18 cellular contexts compared by ENCODE assay signal in genomic region chr11:61062181-61062955, GRCh38. TPM values are rescaled to one million over a fixed set of nuclear protein-coding genes. Genes with fewer than 3 reads are reported as not detected.
A peak's percentile ranks its signal among the peaks of the same experiment; 100 is the strongest.
DNase-seq lines count a peak whose midpoint lies in the region; ATAC-seq and TF ChIP-seq lines count a peak whose summit lies in the region.
"Had no signal": no experiment of that assay in that cellular context is flagged by ENCODE, and none has a peak within 500 bp of the region (broad histone marks: within the 10 kb centered on the region; RNA-seq: fewer than 3 reads in every experiment).

No MANE protein-coding gene starts in this region.

- peak overlapping the region; percentile 70 for H3K4me3 Mint-ChIP-seq in stimulated activated naive CD8-positive, alpha-beta T cell treated with anti-CD3 and anti-CD28 coated beads, Interleukin-15, Interleukin-2, amounts not matched to agents 100 ng/mL and 50 ng/mL, for 24 hours
- H3K4me3 Mint-ChIP-seq in activated CD4-positive, alpha-beta memory T cell treated with anti-CD3 and anti-CD28 coated beads for 36 hours = peak overlapping the region; percentile 60
- no peak overlapping the region for H3K4me3 Mint-ChIP-seq in endodermal cell
- no peak overlapping the region for H3K4me3 Mint-ChIP-seq in immature natural killer cell

- no peak for ATAC-seq in stimulated activated naive CD8-positive, alpha-beta T cell treated with anti-CD3 and anti-CD28 coated beads, Interleukin-15, Interleukin-2, amounts not matched to agents 100 U/mL and 50 U/mL, for 24 hours

- no peak for TF ChIP-seq CTCF in endodermal cell (conservative IDR thresholded peaks at IDR 0.05)
- no peak for TF ChIP-seq CTCF in thyroid gland (IDR thresholded peaks at IDR 0.05)

- H3K27me3 ChIP-seq in endodermal cell (ENCODE audit: control insufficient read depth, insufficient read depth, low read length, poor library complexity, severe bottlenecking) = no peaks in the 10 kb centered on the region
- H3K27me3 ChIP-seq in thyroid gland = no peaks in the 10 kb centered on the region
- H3K27me3 ChIP-seq: BE2C, vagina had no signal

- peaks cover 72% of the 10 kb centered on the region for H3K36me3 Mint-ChIP-seq in stimulated activated naive CD8-positive, alpha-beta T cell treated with anti-CD3 and anti-CD28 coated beads, Interleukin-15, Interleukin-2, amounts not matched to agents 100 ng/mL and 50 ng/mL, for 24 hours (ENCODE audit: low read depth)
- peaks cover 79% of the 10 kb centered on the region for H3K36me3 Mint-ChIP-seq in activated CD4-positive, alpha-beta memory T cell treated with anti-CD3 and anti-CD28 coated beads for 36 hours
- H3K36me3 Mint-ChIP-seq in endodermal cell (ENCODE audit: low read depth) = no peaks in the 10 kb centered on the region
- H3K36me3 Mint-ChIP-seq in immature natural killer cell = peaks cover 0 to 8% (median 0%) of the 10 kb centered on the region in 3 donors

- TF ChIP-seq POLR2A in thyroid gland (IDR thresholded peaks at IDR 0.05) = no peak

- H3K4me1 Mint-ChIP-seq in stimulated activated naive CD8-positive, alpha-beta T cell treated with anti-CD3 and anti-CD28 coated beads, Interleukin-15, Interleukin-2, amounts not matched to agents 100 ng/mL and 50 ng/mL, for 24 hours (ENCODE audit: low read depth) = peaks cover 97% of the 10 kb centered on the region
- H3K4me1 Mint-ChIP-seq in activated CD4-positive, alpha-beta memory T cell treated with anti-CD3 and anti-CD28 coated beads for 36 hours (ENCODE audit: low read depth) = peaks cover 91% of the 10 kb centered on the region
- H3K4me1 Mint-ChIP-seq in endodermal cell (no peaks in the 10 kb centered on the region), immature natural killer cell (peaks cover 7 to 20% of the 10 kb centered on the region in 2 donors)

- WGBS in endodermal cell (ENCODE audit: insufficient coverage in 1 of 2, insufficient read length in 1 of 2), 2 experiments = 90 to 95% methylated on average over 6 to 8 of the region's 9 CpGs
- 84 to 86% methylated on average over 9 of the region's 9 CpGs for WGBS in thyroid gland, 2 donors

- no peaks in the 10 kb centered on the region for H3K9me3 ChIP-seq in endodermal cell (ENCODE audit: control insufficient read depth, low read length)
- H3K9me3 ChIP-seq in thyroid gland = no peaks in the 10 kb centered on the region
- H3K9me3 ChIP-seq: BE2C, vagina had no signal

- no peak for DNase-seq in stimulated activated naive CD8-positive, alpha-beta T cell treated with anti-CD3 and anti-CD28 coated beads, Interleukin-15, Interleukin-2, amounts not matched to agents 100 U/mL and 50 U/mL, for 24 hours
- DNase-seq in activated CD4-positive, alpha-beta memory T cell treated with anti-CD3 and anti-CD28 coated beads for 36 hours = peak; percentile 9
- DNase-seq in endodermal cell (peak; percentile 15), D341Med (ENCODE audit: low spot score) (no peak), thyroid gland (no peak), HEK293T (ENCODE audit: extremely low spot score) (no peak), immature natural killer cell (no peak)
- DNase-seq: BE2C, erythroblast, kidney, midbrain, NCI-H1694 treated with DMSO at 0.1 percent for 48 hours, NCI-H446 had no signal

- intact Hi-C loops in activated CD4-positive, alpha-beta memory T cell treated with anti-CD3 and anti-CD28 coated beads for 36 hours (cut with micrococcal nuclease) = no loop called here
- intact Hi-C loops in thyroid gland (cut with DNase I) = no loop called here

- H3K4me1 ChIP-seq in endodermal cell (ENCODE audit: control insufficient read depth, insufficient read depth, low read length) (no peaks in the 10 kb centered on the region), thyroid gland (no peaks in the 10 kb centered on the region)
- H3K4me1 ChIP-seq: BE2C had no signal

- POLR2A ChIA-PET in activated CD4-positive, alpha-beta memory T cell treated with anti-CD3 and anti-CD28 coated beads for 36 hours (lab: Charles Lee) = interaction anchor here (0.6 to 7.4 kb wide), 21 partner anchors 7 to 88 kb away, joined by 3 to 55 read pairs (median 18); partner anchors contain the start of gene CD5
- POLR2A ChIA-PET in HEK293T (lab: Yijun Ruan, JAX) = no interaction called here

- H3K27ac Mint-ChIP-seq in stimulated activated naive CD8-positive, alpha-beta T cell treated with anti-CD3 and anti-CD28 coated beads, Interleukin-15, Interleukin-2, amounts not matched to agents 100 ng/mL and 50 ng/mL, for 24 hours = peak overlapping the region; percentile 89
- H3K27ac Mint-ChIP-seq in activated CD4-positive, alpha-beta memory T cell treated with anti-CD3 and anti-CD28 coated beads for 36 hours = peak overlapping the region; percentile 99
- H3K27ac Mint-ChIP-seq in endodermal cell (no peak overlapping the region), immature natural killer cell (peak overlapping the region in 3 of 6 donors; percentile 10 to 85 (median 64))

- H3K27me3 Mint-ChIP-seq in stimulated activated naive CD8-positive, alpha-beta T cell treated with anti-CD3 and anti-CD28 coated beads, Interleukin-15, Interleukin-2, amounts not matched to agents 100 ng/mL and 50 ng/mL, for 24 hours = no peaks in the 10 kb centered on the region
- H3K27me3 Mint-ChIP-seq in activated CD4-positive, alpha-beta memory T cell treated with anti-CD3 and anti-CD28 coated beads for 36 hours = no peaks in the 10 kb centered on the region
- peaks cover 6% of the 10 kb centered on the region for H3K27me3 Mint-ChIP-seq in endodermal cell (ENCODE audit: insufficient read depth)
- peaks cover 0 to 10% (median 0%) of the 10 kb centered on the region in 3 donors for H3K27me3 Mint-ChIP-seq in immature natural killer cell (ENCODE audit: low read depth in 3 of 3)

- H3K36me3 ChIP-seq in endodermal cell (ENCODE audit: control insufficient read depth, insufficient read depth, low read length) = no peaks in the 10 kb centered on the region
- H3K36me3 ChIP-seq in thyroid gland = no peaks in the 10 kb centered on the region
- H3K36me3 ChIP-seq: BE2C, vagina had no signal

- CTCF ChIA-PET in activated CD4-positive, alpha-beta memory T cell treated with anti-CD3 and anti-CD28 coated beads for 36 hours (lab: Charles Lee) = interaction anchor here (1.1 to 1.3 kb wide), 2 partner anchors 12 to 67 kb away, joined by 3 read pairs; no protein-coding TSS in a partner anchor
- CTCF ChIA-PET in HEK293T (lab: Yijun Ruan, JAX) = no interaction called here

- H3K9me3 Mint-ChIP-seq in stimulated activated naive CD8-positive, alpha-beta T cell treated with anti-CD3 and anti-CD28 coated beads, Interleukin-15, Interleukin-2, amounts not matched to agents 100 ng/mL and 50 ng/mL, for 24 hours = no peaks in the 10 kb centered on the region
- no peaks in the 10 kb centered on the region for H3K9me3 Mint-ChIP-seq in activated CD4-positive, alpha-beta memory T cell treated with anti-CD3 and anti-CD28 coated beads for 36 hours
- H3K9me3 Mint-ChIP-seq in endodermal cell = no peaks in the 10 kb centered on the region
- no peaks in the 10 kb centered on the region for H3K9me3 Mint-ChIP-seq in immature natural killer cell

- no peak overlapping the region for H3K9ac ChIP-seq in endodermal cell (ENCODE audit: extremely low read depth, low read length, poor library complexity, severe bottlenecking)

- H3K4me3 ChIP-seq in endodermal cell (ENCODE audit: low read length) (no peak overlapping the region), thyroid gland (replicated peaks in 1 of 3) (no peak overlapping the region)
- H3K4me3 ChIP-seq: skin epidermis, vagina had no signal

- H3K27ac ChIP-seq in endodermal cell (ENCODE audit: low read depth, low read length) (no peak overlapping the region), thyroid gland (no peak overlapping the region)
- H3K27ac ChIP-seq: vagina had no signal

TF ChIP-seq in HEK293T, 16 proteins besides CTCF, POLR2A, EP300 and RAD21:
- no peak for TF ChIP-seq LEF1 (IDR thresholded peaks at IDR 0.05; ENCODE audit: borderline replicate concordance)
- no peak for TF ChIP-seq CTBP1 (IDR thresholded peaks at IDR 0.05; ENCODE audit: borderline replicate concordance)
- TF ChIP-seq FOXK2 (IDR thresholded peaks at IDR 0.05) = no peak
- TF ChIP-seq FOXA1 (IDR thresholded peaks at IDR 0.05) = no peak
- TF ChIP-seq TARDBP (IDR thresholded peaks at IDR 0.05) = no peak
- no peak for TF ChIP-seq FOXM1 (IDR thresholded peaks at IDR 0.05; ENCODE audit: borderline replicate concordance)
- no peak for TF ChIP-seq HDGF (IDR thresholded peaks at IDR 0.05; ENCODE audit: borderline replicate concordance)
- TF ChIP-seq SP1 (IDR thresholded peaks at IDR 0.05) = no peak
- TF ChIP-seq NFRKB (IDR thresholded peaks at IDR 0.05) = no peak
- TF ChIP-seq ELF4 (IDR thresholded peaks at IDR 0.05) = no peak
- TF ChIP-seq SUZ12 (IDR thresholded peaks at IDR 0.05) = no peak
- no peak for TF ChIP-seq BHLHE40 (IDR thresholded peaks at IDR 0.05; ENCODE audit: borderline replicate concordance)
- no peak for TF ChIP-seq L3MBTL2 (conservative IDR thresholded peaks at IDR 0.05)
- no peak for TF ChIP-seq PKNOX1 (IDR thresholded peaks at IDR 0.05)
- no peak for TF ChIP-seq ZNF384 (IDR thresholded peaks at IDR 0.05)

RNA-seq across cellular contexts. Expression of gene CD5, which starts 39.9 kb away (rescaled TPM):
- 100 to 1,000 TPM; 302 to 306 TPM for total RNA-seq in activated CD4-positive, alpha-beta memory T cell treated with anti-CD3 and anti-CD28 coated beads for 36 hours
- total RNA-seq in endodermal cell = not detected
- polyA plus RNA-seq in endodermal cell (2013, experiment 1 of 2) = not detected
- not detected for polyA plus RNA-seq in endodermal cell (2013, experiment 2 of 2)
- under 1 TPM in 3 of 4 donors, not detected in 1; 0.56 to 0.83 (median 0.81) TPM for total RNA-seq in thyroid gland
- polyA plus RNA-seq in immature natural killer cell = 1 to 10 TPM in 1 of 3 donors, under 1 TPM in 2; 0.68 to 1.8 (median 0.80) TPM
- total RNA-seq: cerebellum, osteoblast had no signal

Comparison
In these comparisons a context has a peak if more than half of its experiments do, and no peak if none do; other contexts are left out.
1. H3K4me3 Mint-ChIP-seq: peak in stimulated activated naive CD8-positive, alpha-beta T cell treated with anti-CD3 and anti-CD28 coated beads, Interleukin-15, Interleukin-2, amounts not matched to agents 100 ng/mL and 50 ng/mL, for 24 hours (single experiment) and activated CD4-positive, alpha-beta memory T cell treated with anti-CD3 and anti-CD28 coated beads for 36 hours (single experiment); none in endodermal cell (single experiment) and immature natural killer cell (0 of 5).
2. DNase-seq: peak in activated CD4-positive, alpha-beta memory T cell treated with anti-CD3 and anti-CD28 coated beads for 36 hours (single experiment) and endodermal cell (single experiment); none in stimulated activated naive CD8-positive, alpha-beta T cell treated with anti-CD3 and anti-CD28 coated beads, Interleukin-15, Interleukin-2, amounts not matched to agents 100 U/mL and 50 U/mL, for 24 hours (single experiment), D341Med (single experiment), thyroid gland (0 of 2), HEK293T (single experiment) and immature natural killer cell (0 of 3).
3. RNA of gene CD5, which starts 39.9 kb away (total RNA-seq): 302 to 306 TPM in activated CD4-positive, alpha-beta memory T cell treated with anti-CD3 and anti-CD28 coated beads for 36 hours; 0.56 to 0.83 TPM in thyroid gland and not detected in endodermal cell; every median in the first group is over 100 times any median in the second.